Comparison of ENCODE assay signal across 1 cellular context in genomic region chr17:78716814-78717393, GRCh38.
TF ChIP-seq lines count a peak whose summit lies in the region.

No MANE protein-coding gene starts in this region.

TF ChIP-seq in HEK293, 187 proteins besides CTCF, POLR2A, EP300 and RAD21 (continued from another document):
- TF ChIP-seq ZBTB20 (tag by site-specific recombination; IDR thresholded peaks at IDR 0.05) (peak; percentile 38; the same call in 1 of the 2 replicates), YY1 (tag by site-specific recombination; IDR thresholded peaks at IDR 0.05) (peak; percentile 63; the same call in 1 of the 2 replicates), HIC1 (tag by site-specific recombination; IDR thresholded peaks at IDR 0.05) (peak; percentile 75), ZNF335 (tag by site-specific recombination; conservative IDR thresholded peaks at IDR 0.05) (peak; percentile 46)
TF ChIP-seq in HEK293: peak in this region for 9.
